In genomic region chr15:62060116-62060895, GRCh38 we compare ENCODE assay signal across 8 cellular contexts. TPM values are rescaled to one million over a fixed set of nuclear protein-coding genes. Genes with fewer than 3 reads are reported as not detected.
DNase-seq lines count a peak whose midpoint lies in the region; ATAC-seq and TF ChIP-seq lines count a peak whose summit lies in the region.

Gene VPS13C (minus strand): TSS chr15:62060447. CDS start chr15:62060374, 73 bp downstream.

- H3K27me3 ChIP-seq in thymus (ENCODE audit: control insufficient read depth, insufficient read depth) = peaks cover 17% of the 10 kb centered on the region

- TF ChIP-seq CTCF in NB4 (IDR thresholded peaks at IDR 0.05; ENCODE audit: low read depth, low read length) = peak; percentile 64
- TF ChIP-seq CTCF in osteocyte (IDR thresholded peaks at IDR 0.05) = peak; percentile 75

- peak; percentile 82 for ATAC-seq in HG02571 (IDR thresholded peaks at IDR 0.05; ENCODE audit: unreplicated experiment)
- peak; percentile 94 for ATAC-seq in SK-N-SH treated with all-trans-retinoic acid at 6 μM for 48 hours
- peak; percentile 90 to 92 for ATAC-seq in activated naive CD4-positive, alpha-beta T cell treated with anti-CD3 and anti-CD28 coated beads, Interleukin-2, amount 50 U/mL, for 72 hours

- no peaks in the 10 kb centered on the region for H3K9me3 Mint-ChIP-seq in activated naive CD4-positive, alpha-beta T cell treated with anti-CD3 and anti-CD28 coated beads, Interleukin-2, amount 50 U/mL, for 72 hours
- H3K9me3 Mint-ChIP-seq in osteocyte (ENCODE audit: unreplicated experiment) = no peaks in the 10 kb centered on the region

- peak; percentile 95 for DNase-seq in NB4 (ENCODE audit: low read depth)
- peak; percentile 90 to 92 for DNase-seq in activated naive CD4-positive, alpha-beta T cell treated with anti-CD3 and anti-CD28 coated beads, Interleukin-2, amount 50 U/mL, for 72 hours (ENCODE audit: low spot score in 2 of 2)
- peak; percentile 96 for DNase-seq in glomerular visceral epithelial cell (ENCODE audit: extremely low spot score)
- DNase-seq in osteocyte (ENCODE audit: extremely low spot score, unreplicated experiment) = peak; percentile 98

- H3K4me3 ChIP-seq in NB4 (ENCODE audit: low read depth, low read length) (peak within 1 kb of the TSS; percentile 89), thymus (ENCODE audit: low read length) (peak within 1 kb of the TSS; percentile 88)

- H3K4me1 Mint-ChIP-seq in osteocyte (ENCODE audit: unreplicated experiment) = peaks cover 30% of the 10 kb centered on the region

- H3K27ac Mint-ChIP-seq in activated naive CD4-positive, alpha-beta T cell treated with anti-CD3 and anti-CD28 coated beads, Interleukin-2, amount 50 U/mL, for 72 hours = peak within 1 kb of the TSS; percentile 93 to 95
- H3K27ac Mint-ChIP-seq in osteocyte (ENCODE audit: unreplicated experiment) = peak within 1 kb of the TSS; percentile 92

- no peaks in the 10 kb centered on the region for H3K36me3 ChIP-seq in thymus (ENCODE audit: control insufficient read depth, insufficient read depth)

- H3K4me3 Mint-ChIP-seq in osteocyte (ENCODE audit: unreplicated experiment) = peak within 1 kb of the TSS; percentile 85

- peak; percentile 81 for TF ChIP-seq POLR2A in GM10847 (IDR thresholded peaks at IDR 0.05; ENCODE audit: extremely low read depth, insufficient read length)
- TF ChIP-seq POLR2A in NB4 (IDR thresholded peaks at IDR 0.05; ENCODE audit: extremely low read depth, insufficient read length) = peak; percentile 87

- H3K36me3 Mint-ChIP-seq in activated naive CD4-positive, alpha-beta T cell treated with anti-CD3 and anti-CD28 coated beads, Interleukin-2, amount 50 U/mL, for 72 hours = peaks cover 0 to 6% of the 10 kb centered on the region in 2 donors
- H3K36me3 Mint-ChIP-seq in osteocyte (ENCODE audit: unreplicated experiment) = peaks cover 3% of the 10 kb centered on the region

- WGBS in thymus = under 1% methylated on average over 73 of the region's 73 CpGs

- no peaks in the 10 kb centered on the region for H3K9me3 ChIP-seq in thymus (ENCODE audit: control insufficient read depth)

- H3K27ac ChIP-seq in thymus (ENCODE audit: low read depth) = peak within 1 kb of the TSS; percentile 91

- peaks cover 6% of the 10 kb centered on the region for H3K27me3 Mint-ChIP-seq in osteocyte (ENCODE audit: unreplicated experiment)

- H3K4me1 ChIP-seq in thymus (ENCODE audit: control insufficient read depth, insufficient read depth, low read length) = peaks cover 6% of the 10 kb centered on the region

TF ChIP-seq in SK-N-SH treated with all-trans-retinoic acid at 6 μM for 48 hours, 23 proteins besides CTCF, POLR2A, EP300 and RAD21:
- TF ChIP-seq CREB5 (CRISPR knock-in tag; IDR thresholded peaks at IDR 0.05; ENCODE audit: low read depth) = no peak
- TF ChIP-seq SNAI2 (CRISPR knock-in tag; IDR thresholded peaks at IDR 0.05) = 0 out of 2 replicates have a peak, but pooled peaks have one; percentile 2
- 0 out of 2 replicates have a peak, but pooled peaks have one; percentile 23 for TF ChIP-seq ZFP3 (CRISPR knock-in tag; IDR thresholded peaks at IDR 0.05)

RNA-seq across cellular contexts. Expression of gene VPS13C, which starts in this region (rescaled TPM):
- total RNA-seq in activated naive CD4-positive, alpha-beta T cell treated with anti-CD3 and anti-CD28 coated beads, Interleukin-2, amount 50 U/mL, for 72 hours = 10 to 100 TPM; 59.4 to 61.0 TPM
- total RNA-seq in osteocyte = 60.2 and 67.5 TPM in 2 replicates
- 50.9 TPM for polyA plus RNA-seq in thymus

Comparison
In these comparisons a context has a peak if more than half of its experiments do, and no peak if none do; other contexts are left out.
1. Peak in every context shown above with its lines: DNase-seq, ATAC-seq, H3K4me3 ChIP-seq and H3K27ac ChIP-seq.